In genomic region chr13:26423634-26424033, GRCh38 we compare ENCODE assay signal across 16 cellular contexts.
DNase-seq lines count a peak whose midpoint lies in the region; ATAC-seq and TF ChIP-seq lines count a peak whose summit lies in the region.
"Had no signal": no experiment of that assay in that cellular context is flagged by ENCODE, and none has a peak within 500 bp of the region (broad histone marks: within the 10 kb centered on the region; RNA-seq: fewer than 3 reads in every experiment).

No MANE protein-coding gene starts in this region.

- H3K27ac ChIP-seq in body of pancreas: no peak overlapping the region
- no peak overlapping the region for H3K27ac ChIP-seq in right cardiac atrium (ENCODE audit: low read length)
- H3K27ac ChIP-seq in sigmoid colon: peak overlapping the region; percentile 85 to 92 (median 88)
- H3K27ac ChIP-seq in WERI-Rb-1: no peak overlapping the region

- no peak for TF ChIP-seq CTCF in body of pancreas (IDR thresholded peaks at IDR 0.05)
- TF ChIP-seq CTCF in sigmoid colon (IDR thresholded peaks at IDR 0.05): no peak
- no peak for TF ChIP-seq CTCF in WERI-Rb-1 (IDR thresholded peaks at IDR 0.05; ENCODE audit: low read depth, low read length)
- TF ChIP-seq CTCF in BE2C (IDR thresholded peaks at IDR 0.05; ENCODE audit: low read depth, low read length): no peak

- in situ Hi-C loops in KBM-7 (cut with MboI; ENCODE audit: low pct_unique_long_range_greater_than_20kb, low sequenced_read_pairs): no loop called here

- TF ChIP-seq POLR2A in body of pancreas (IDR thresholded peaks at IDR 0.05) (no peak), sigmoid colon (IDR thresholded peaks at IDR 0.05) (no peak)

- H3K27me3 ChIP-seq in body of pancreas (no peaks in the 10 kb centered on the region), right cardiac atrium (ENCODE audit: control insufficient read depth, insufficient read depth) (no peaks in the 10 kb centered on the region), sigmoid colon (no peaks in the 10 kb centered on the region), WERI-Rb-1 (ENCODE audit: insufficient read depth, low read depth, severe bottlenecking) (no peaks in the 10 kb centered on the region), BE2C (no peaks in the 10 kb centered on the region)

- intact Hi-C loops in body of pancreas (cut with DNase I) (no loop called here), right cardiac atrium (cut with DNase I) (no loop called here), sigmoid colon (cut with DNase I) (loop anchor here (1.0 to 5.0 kb wide), 5 partner anchors 64 to 559 kb away; partner anchors contain the start of gene RNF6)

- peaks cover 7% of the 10 kb centered on the region for H3K4me1 ChIP-seq in body of pancreas
- H3K4me1 ChIP-seq in right cardiac atrium (ENCODE audit: control insufficient read depth, insufficient read depth, low read length): peaks cover 4% of the 10 kb centered on the region
- H3K4me1 ChIP-seq in sigmoid colon: peaks cover 0 to 77% (median 62%) of the 10 kb centered on the region in 4 donors
- H3K4me1 ChIP-seq in BE2C: no peaks in the 10 kb centered on the region

- H3K36me3 ChIP-seq in body of pancreas (replicated peaks in 1 of 2; ENCODE audit: insufficient read depth in 1 of 2, low read depth in 2 of 2) (no peaks in the 10 kb centered on the region), sigmoid colon (no peaks in the 10 kb centered on the region), WERI-Rb-1 (no peaks in the 10 kb centered on the region), BE2C (no peaks in the 10 kb centered on the region)

- H3K4me3 ChIP-seq in body of pancreas (no peak overlapping the region), right cardiac atrium (ENCODE audit: low read length) (no peak overlapping the region), sigmoid colon (peak overlapping the region in 3 of 4 donors; percentile 3 to 20 (median 3)), WERI-Rb-1 (ENCODE audit: low read depth, low read length) (no peak overlapping the region), BE2C (ENCODE audit: low read depth, low read length) (no peak overlapping the region)

- ATAC-seq in body of pancreas: peak; percentile 63
- ATAC-seq in right cardiac atrium: peak; percentile 92 to 95
- no peak for ATAC-seq in GM18502 (IDR thresholded peaks at IDR 0.05; ENCODE audit: poor library complexity, unreplicated experiment)
- ATAC-seq: PC-3 had no signal

- DNase-seq in Ammon's horn (ENCODE audit: low spot score) (peak; percentile 14), body of pancreas (peak in 3 of 4 donors; percentile 10 to 25 (median 19)), right cardiac atrium (peak; percentile 61 to 83 (median 74)), sigmoid colon (peak; percentile 92), WERI-Rb-1 (no peak), BE2C (no peak), KBM-7 (no peak)
- DNase-seq: activated effector memory CD4-positive, alpha-beta T cell treated with anti-CD3 and anti-CD28 coated beads, Interleukin-2, amount 50 U/mL, for 16 hours; central memory CD4-positive, alpha-beta T cell; DMS53; Kasumi-1; nephron progenitor cell; PC-3; stimulated activated CD4-positive, alpha-beta T cell treated with anti-CD3 and anti-CD28 coated beads, Interleukin-12 subunit alpha, Interleukin-12 subunit beta, amount 100 ng/mL, for 4 hours; T-helper 2 cell had no signal

- peak; percentile 43 to 90 (median 66) for TF ChIP-seq EP300 in sigmoid colon (IDR thresholded peaks at IDR 0.05)

- H3K9me3 ChIP-seq in body of pancreas (no peaks in the 10 kb centered on the region), right cardiac atrium (ENCODE audit: control insufficient read depth, low read length) (no peaks in the 10 kb centered on the region), sigmoid colon (no peaks in the 10 kb centered on the region), WERI-Rb-1 (ENCODE audit: severe bottlenecking) (no peaks in the 10 kb centered on the region), BE2C (no peaks in the 10 kb centered on the region)

- 46 to 62% methylated on average over 3 of the region's 3 CpGs for WGBS in body of pancreas, 2 donors
- 41% methylated on average over 3 of the region's 3 CpGs for WGBS in right cardiac atrium
- WGBS in sigmoid colon, 2 donors: 60 to 77% methylated on average over 3 of the region's 3 CpGs

Comparison
In these comparisons a context has a peak if more than half of its experiments do, and no peak if none do; other contexts are left out.
1. DNase-seq: peak in Ammon's horn (single experiment), body of pancreas (3 of 4), right cardiac atrium (3 of 3) and sigmoid colon (single experiment); none in WERI-Rb-1 (single experiment), BE2C (single experiment) and KBM-7 (single experiment).
2. H3K27ac ChIP-seq: peak in sigmoid colon (4 of 4); none in body of pancreas (0 of 4), right cardiac atrium (single experiment) and WERI-Rb-1 (single experiment).
3. H3K4me3 ChIP-seq: peak in sigmoid colon (3 of 4); none in body of pancreas (0 of 2), right cardiac atrium (single experiment), WERI-Rb-1 (single experiment) and BE2C (single experiment).